Comparison of ENCODE assay signal across 24 cellular contexts in the genomic region with DNA sequence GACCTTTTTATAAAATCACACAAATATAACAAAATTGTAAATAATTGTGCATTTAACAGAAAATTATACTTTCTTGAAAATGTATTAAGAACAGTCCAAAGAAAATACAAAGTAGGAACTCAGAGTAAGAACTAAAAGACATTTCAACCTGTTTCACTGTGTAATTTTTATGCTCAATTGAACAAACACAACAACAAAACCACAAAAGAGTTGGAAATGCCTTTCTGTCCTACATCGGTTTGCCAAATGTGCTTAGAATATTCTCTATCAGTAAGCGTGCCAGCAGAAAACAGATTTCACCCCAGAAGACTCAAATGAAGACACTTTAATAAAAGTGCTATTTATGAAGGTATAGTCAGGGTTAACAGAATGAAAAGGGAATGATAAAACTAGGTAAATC.
DNase-seq lines count a peak whose midpoint lies in the region; ATAC-seq and TF ChIP-seq lines count a peak whose summit lies in the region.
"Had no signal": no experiment of that assay in that cellular context is flagged by ENCODE, and none has a peak within 500 bp of the region (broad histone marks: within the 10 kb centered on the region; RNA-seq: fewer than 3 reads in every experiment).

No MANE protein-coding gene starts in this region.

- no peak overlapping the region for H3K27ac ChIP-seq in GM23338 (ENCODE audit: low read depth)
- H3K27ac ChIP-seq: Peyer's patch, SJCRH30 had no signal

- peaks cover 35% of the 10 kb centered on the region for H3K4me1 Mint-ChIP-seq in GM23338
- H3K4me1 Mint-ChIP-seq: B cell, T-cell had no signal

- peaks cover 29% of the 10 kb centered on the region for H3K4me1 ChIP-seq in GM23338 (ENCODE audit: insufficient read depth)
- H3K4me1 ChIP-seq: Caco-2, Peyer's patch, SJCRH30 had no signal

- H3K36me3 ChIP-seq in GM23338 (ENCODE audit: insufficient read depth): no peaks in the 10 kb centered on the region
- H3K36me3 ChIP-seq: Peyer's patch, SJCRH30 had no signal

- no peak for ATAC-seq in GM23338
- ATAC-seq in activated CD4-positive, CD25-positive, alpha-beta regulatory T cell treated with anti-CD3 and anti-CD28 coated beads, Interleukin-2, amount 50 U/mL, for 24 hours: no peak
- ATAC-seq: T-cell had no signal

- H3K4me3 Mint-ChIP-seq in GM23338: no peak overlapping the region
- H3K4me3 Mint-ChIP-seq: B cell; CD4-positive, alpha-beta T cell; T-cell had no signal

- peaks cover 4% of the 10 kb centered on the region for H3K27me3 Mint-ChIP-seq in GM23338 (ENCODE audit: insufficient read depth, low read depth, poor library complexity)
- H3K27me3 Mint-ChIP-seq: B cell; CD4-positive, alpha-beta T cell; T-cell had no signal

- no peaks in the 10 kb centered on the region for H3K9me2 ChIP-seq in GM23338 (ENCODE audit: insufficient read depth)

- no peaks in the 10 kb centered on the region for H3K27me3 ChIP-seq in GM23338 (ENCODE audit: insufficient read depth)
- H3K27me3 ChIP-seq: Peyer's patch, SJCRH30 had no signal

- H3K9me3 Mint-ChIP-seq in GM23338: no peaks in the 10 kb centered on the region
- H3K9me3 Mint-ChIP-seq: CD4-positive, alpha-beta T cell had no signal

- no peak overlapping the region for H2AFZ ChIP-seq in GM23338

- H3K36me3 Mint-ChIP-seq in GM23338 (ENCODE audit: low read depth): no peaks in the 10 kb centered on the region
- H3K36me3 Mint-ChIP-seq: T-cell had no signal

- TF ChIP-seq CTCF in GM23338 (conservative IDR thresholded peaks at IDR 0.05; ENCODE audit: low read depth in 2 of 2): no peak

- no peaks in the 10 kb centered on the region for H3F3A ChIP-seq in GM23338 (replicated peaks; ENCODE audit: low read depth)

- H3K4me2 ChIP-seq in GM23338: no peak overlapping the region

- peak overlapping the region; percentile 51; the same call in 1 of the 2 replicates for H3K27ac Mint-ChIP-seq in GM23338
- H3K27ac Mint-ChIP-seq: B cell; CD4-positive, alpha-beta T cell; T-cell had no signal

- no peaks in the 10 kb centered on the region for H3K79me2 ChIP-seq in GM23338 (replicated peaks; ENCODE audit: insufficient read depth)

- H3K4me3 ChIP-seq in GM23338: no peak overlapping the region
- H3K4me3 ChIP-seq: Peyer's patch, SJCRH30 had no signal

- no peaks in the 10 kb centered on the region for H4K20me1 ChIP-seq in GM23338 (replicated peaks; ENCODE audit: insufficient read depth)

- no peak for DNase-seq in GM23338 (ENCODE audit: low spot score)
- DNase-seq in astrocyte of the hippocampus (ENCODE audit: low read depth, low spot score): peak; percentile 64
- peak; percentile 8 for DNase-seq in fibroblast of peridontal ligament (ENCODE audit: extremely low read depth)
- peak; percentile 45 for DNase-seq in renal cortical epithelial cell (ENCODE audit: low read depth)
- DNase-seq in activated CD8-positive, alpha-beta memory T cell treated with anti-CD3 and anti-CD28 coated beads, Interleukin-2, amount 50 U/mL, for 4 hours: no peak
- no peak for DNase-seq in NCI-H345 (lab: John Stamatoyannopoulos, UW)
- DNase-seq in iPS-NIHi11 (ENCODE audit: low spot score): no peak
- DNase-seq: Caco-2; CD4-positive, alpha-beta T cell; DMS 273 treated with DMSO at 0.1 percent for 48 hours; DMS79 treated with DMSO at 0.1 percent for 48 hours; Kasumi-1; MM.1S; NCI-H1092; NCI-H1436; NCI-H187 treated with DMSO at 0.1 percent for 48 hours; NCI-H2107; NCI-H510A; NCI-H748 treated with DMSO at 0.1 percent for 48 hours; Peyer's patch; SJCRH30; T-cell had no signal

TF ChIP-seq in GM23338, 12 proteins besides CTCF, POLR2A, EP300 and RAD21:
- TF ChIP-seq JUNB (IDR thresholded peaks at IDR 0.05; ENCODE audit: unreplicated experiment): no peak
- no peak for TF ChIP-seq POLR2AphosphoS5 (IDR thresholded peaks at IDR 0.05; ENCODE audit: low read depth)
- no peak for TF ChIP-seq CREB1 (CRISPR knock-in tag; IDR thresholded peaks at IDR 0.05; ENCODE audit: low read depth)
- TF ChIP-seq EZH2phosphoT487 (IDR thresholded peaks at IDR 0.05; ENCODE audit: unreplicated experiment): no peak
- TF ChIP-seq, protein P1, sequence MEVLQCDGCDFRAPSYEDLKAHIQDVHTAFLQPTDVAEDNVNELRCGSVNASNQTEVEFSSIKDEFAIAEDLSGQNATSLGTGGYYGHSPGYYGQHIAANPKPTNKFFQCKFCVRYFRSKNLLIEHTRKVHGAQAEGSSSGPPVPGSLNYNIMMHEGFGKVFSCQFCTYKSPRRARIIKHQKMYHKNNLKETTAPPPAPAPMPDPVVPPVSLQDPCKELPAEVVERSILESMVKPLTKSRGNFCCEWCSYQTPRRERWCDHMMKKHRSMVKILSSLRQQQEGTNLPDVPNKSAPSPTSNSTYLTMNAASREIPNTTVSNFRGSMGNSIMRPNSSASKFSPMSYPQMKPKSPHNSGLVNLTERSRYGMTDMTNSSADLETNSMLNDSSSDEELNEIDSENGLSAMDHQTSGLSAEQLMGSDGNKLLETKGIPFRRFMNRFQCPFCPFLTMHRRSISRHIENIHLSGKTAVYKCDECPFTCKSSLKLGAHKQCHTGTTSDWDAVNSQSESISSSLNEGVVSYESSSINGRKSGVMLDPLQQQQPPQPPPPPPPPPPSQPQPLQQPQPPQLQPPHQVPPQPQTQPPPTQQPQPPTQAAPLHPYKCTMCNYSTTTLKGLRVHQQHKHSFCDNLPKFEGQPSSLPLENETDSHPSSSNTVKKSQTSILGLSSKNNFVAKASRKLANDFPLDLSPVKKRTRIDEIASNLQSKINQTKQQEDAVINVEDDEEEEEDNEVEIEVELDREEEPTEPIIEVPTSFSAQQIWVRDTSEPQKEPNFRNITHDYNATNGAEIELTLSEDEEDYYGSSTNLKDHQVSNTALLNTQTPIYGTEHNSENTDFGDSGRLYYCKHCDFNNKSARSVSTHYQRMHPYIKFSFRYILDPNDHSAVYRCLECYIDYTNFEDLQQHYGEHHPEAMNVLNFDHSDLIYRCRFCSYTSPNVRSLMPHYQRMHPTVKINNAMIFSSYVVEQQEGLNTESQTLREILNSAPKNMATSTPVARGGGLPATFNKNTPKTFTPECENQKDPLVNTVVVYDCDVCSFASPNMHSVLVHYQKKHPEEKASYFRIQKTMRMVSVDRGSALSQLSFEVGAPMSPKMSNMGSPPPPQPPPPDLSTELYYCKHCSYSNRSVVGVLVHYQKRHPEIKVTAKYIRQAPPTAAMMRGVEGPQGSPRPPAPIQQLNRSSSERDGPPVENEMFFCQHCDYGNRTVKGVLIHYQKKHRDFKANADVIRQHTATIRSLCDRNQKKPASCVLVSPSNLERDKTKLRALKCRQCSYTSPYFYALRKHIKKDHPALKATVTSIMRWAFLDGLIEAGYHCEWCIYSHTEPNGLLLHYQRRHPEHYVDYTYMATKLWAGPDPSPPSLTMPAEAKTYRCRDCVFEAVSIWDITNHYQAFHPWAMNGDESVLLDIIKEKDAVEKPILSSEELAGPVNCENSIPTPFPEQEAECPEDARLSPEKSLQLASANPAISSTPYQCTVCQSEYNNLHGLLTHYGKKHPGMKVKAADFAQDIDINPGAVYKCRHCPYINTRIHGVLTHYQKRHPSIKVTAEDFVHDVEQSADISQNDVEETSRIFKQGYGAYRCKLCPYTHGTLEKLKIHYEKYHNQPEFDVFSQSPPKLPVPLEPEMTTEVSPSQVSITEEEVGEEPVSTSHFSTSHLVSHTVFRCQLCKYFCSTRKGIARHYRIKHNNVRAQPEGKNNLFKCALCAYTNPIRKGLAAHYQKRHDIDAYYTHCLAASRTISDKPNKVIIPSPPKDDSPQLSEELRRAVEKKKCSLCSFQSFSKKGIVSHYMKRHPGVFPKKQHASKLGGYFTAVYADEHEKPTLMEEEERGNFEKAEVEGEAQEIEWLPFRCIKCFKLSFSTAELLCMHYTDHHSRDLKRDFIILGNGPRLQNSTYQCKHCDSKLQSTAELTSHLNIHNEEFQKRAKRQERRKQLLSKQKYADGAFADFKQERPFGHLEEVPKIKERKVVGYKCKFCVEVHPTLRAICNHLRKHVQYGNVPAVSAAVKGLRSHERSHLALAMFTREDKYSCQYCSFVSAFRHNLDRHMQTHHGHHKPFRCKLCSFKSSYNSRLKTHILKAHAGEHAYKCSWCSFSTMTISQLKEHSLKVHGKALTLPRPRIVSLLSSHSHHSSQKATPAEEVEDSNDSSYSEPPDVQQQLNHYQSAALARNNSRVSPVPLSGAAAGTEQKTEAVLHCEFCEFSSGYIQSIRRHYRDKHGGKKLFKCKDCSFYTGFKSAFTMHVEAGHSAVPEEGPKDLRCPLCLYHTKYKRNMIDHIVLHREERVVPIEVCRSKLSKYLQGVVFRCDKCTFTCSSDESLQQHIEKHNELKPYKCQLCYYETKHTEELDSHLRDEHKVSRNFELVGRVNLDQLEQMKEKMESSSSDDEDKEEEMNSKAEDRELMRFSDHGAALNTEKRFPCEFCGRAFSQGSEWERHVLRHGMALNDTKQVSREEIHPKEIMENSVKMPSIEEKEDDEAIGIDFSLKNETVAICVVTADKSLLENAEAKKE (CRISPR knock-in tag; IDR thresholded peaks at IDR 0.05): no peak
- TF ChIP-seq ZNF331 (CRISPR knock-in tag; IDR thresholded peaks at IDR 0.05; ENCODE audit: low read depth): no peak

Comparison
In these comparisons a context has a peak if more than half of its experiments do, and no peak if none do; other contexts are left out.
1. DNase-seq: peak in astrocyte of the hippocampus (single experiment), fibroblast of peridontal ligament (single experiment) and renal cortical epithelial cell (single experiment); none in GM23338 (single experiment), activated CD8-positive, alpha-beta memory T cell treated with anti-CD3 and anti-CD28 coated beads, Interleukin-2, amount 50 U/mL, for 4 hours (single experiment), NCI-H345 (single experiment) and iPS-NIHi11 (single experiment).